Comparison of ENCODE assay signal across 22 cellular contexts in the genomic region with DNA sequence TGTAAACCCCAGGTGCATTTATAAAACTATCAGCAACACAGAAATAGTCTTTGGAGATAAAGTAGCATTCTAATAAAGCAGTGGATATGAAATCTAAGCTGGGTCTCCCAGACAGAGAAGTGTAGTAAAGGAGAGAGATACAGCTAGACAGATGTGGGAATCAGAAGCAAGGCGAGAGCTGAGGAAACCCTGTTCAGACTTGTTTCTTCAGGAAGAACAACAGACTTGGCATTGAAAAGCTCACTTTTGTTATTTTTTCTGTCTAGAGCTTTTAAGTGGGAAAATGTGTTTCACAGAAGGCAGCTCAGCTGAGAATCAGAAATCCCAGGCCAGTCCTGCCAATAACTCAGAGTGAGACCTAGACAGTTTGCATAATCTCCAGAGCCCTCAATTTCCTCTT.
"Had no signal": no experiment of that assay in that cellular context is flagged by ENCODE, and none has a peak within 500 bp of the region (broad histone marks: within the 10 kb centered on the region; RNA-seq: fewer than 3 reads in every experiment).

No MANE protein-coding gene starts in this region.

- H3K27ac ChIP-seq: esophagus squamous epithelium, left ventricle myocardium inferior, lower lobe of right lung, psoas muscle, right lobe of liver, spleen, thoracic aorta had no signal

- DNase-seq: effector memory CD8-positive, alpha-beta T cell; esophagus squamous epithelium; foreskin fibroblast; immature natural killer cell; kidney; left cardiac atrium; left ventricle myocardium inferior; lower lobe of right lung; mesenchymal stem cell; naive B cell; psoas muscle; retina; right lobe of liver; spleen; stimulated activated CD4-positive, alpha-beta T cell treated with anti-CD3 and anti-CD28 coated beads, Interleukin-15, amount 100 ng/mL, for 24 hours; stimulated activated CD4-positive, alpha-beta T cell treated with anti-CD3 and anti-CD28 coated beads, Interleukin-1b, Interleukin-23, amount 100 ng/mL, for 48 hours; stimulated activated CD4-positive, alpha-beta T cell treated with anti-CD3 and anti-CD28 coated beads, Interleukin-4, amount 100 ng/mL, for 24 hours; stimulated activated naive B cell treated with anti-CD40 and anti-IgM and Interleukin-4, amounts not matched to agents 10 μg/mL and 1 μg/mL and 100 μg/mL, for 72 hours; stimulated activated naive CD8-positive, alpha-beta T cell treated with anti-CD3 and anti-CD28 coated beads, Interleukin-15, amount 100 ng/mL, for 72 hours; trophoblast cell had no signal

- H3K27me3 ChIP-seq: esophagus squamous epithelium, right lobe of liver had no signal

- FAIRE-seq: colon, kidney had no signal

- ATAC-seq: effector memory CD8-positive, alpha-beta T cell; left cardiac atrium; lower lobe of right lung; psoas muscle; right lobe of liver; stimulated activated naive B cell treated with anti-CD40 and anti-IgM and Interleukin-4, amounts not matched to agents 10 μg/mL and 1 μg/mL and 100 μg/mL, for 72 hours; stimulated activated naive CD8-positive, alpha-beta T cell treated with anti-CD3 and anti-CD28 coated beads, Interleukin-15, amount 100 ng/mL, for 72 hours had no signal

- H3K4me3 ChIP-seq: esophagus squamous epithelium, left ventricle myocardium inferior, lower lobe of right lung, psoas muscle, right lobe of liver, spleen, thoracic aorta had no signal

- H3K36me3 ChIP-seq: esophagus squamous epithelium, left ventricle myocardium inferior, lower lobe of right lung, right lobe of liver, spleen, thoracic aorta had no signal

- H3K9me3 ChIP-seq: esophagus squamous epithelium, left ventricle myocardium inferior, lower lobe of right lung, psoas muscle, right lobe of liver, spleen, thoracic aorta had no signal

- H3K4me1 ChIP-seq: esophagus squamous epithelium, left ventricle myocardium inferior, lower lobe of right lung, psoas muscle, right lobe of liver, spleen had no signal
